ENCODE assay signal across 1 cellular context in the genomic region with DNA sequence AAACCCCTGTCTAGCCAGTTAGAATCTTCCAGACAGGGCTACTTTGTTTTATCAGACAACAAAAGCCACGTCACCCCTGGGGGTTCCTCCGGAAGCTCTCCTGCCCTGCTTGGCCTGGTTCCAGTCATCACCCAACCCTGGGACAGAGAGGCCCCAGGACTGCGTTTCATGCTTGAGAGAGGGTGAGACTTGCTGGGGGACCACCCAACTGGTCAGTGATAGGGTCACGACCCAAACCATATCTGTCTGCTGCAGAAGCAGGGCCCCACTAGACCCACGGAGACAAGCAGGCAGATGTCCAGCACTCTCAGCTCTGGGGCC.
TF ChIP-seq lines count a peak whose summit lies in the region.

No MANE protein-coding gene starts in this region.

TF ChIP-seq in HepG2, 621 proteins besides CTCF, POLR2A, EP300 and RAD21 (continued from another document):
- TF ChIP-seq, protein P1, sequence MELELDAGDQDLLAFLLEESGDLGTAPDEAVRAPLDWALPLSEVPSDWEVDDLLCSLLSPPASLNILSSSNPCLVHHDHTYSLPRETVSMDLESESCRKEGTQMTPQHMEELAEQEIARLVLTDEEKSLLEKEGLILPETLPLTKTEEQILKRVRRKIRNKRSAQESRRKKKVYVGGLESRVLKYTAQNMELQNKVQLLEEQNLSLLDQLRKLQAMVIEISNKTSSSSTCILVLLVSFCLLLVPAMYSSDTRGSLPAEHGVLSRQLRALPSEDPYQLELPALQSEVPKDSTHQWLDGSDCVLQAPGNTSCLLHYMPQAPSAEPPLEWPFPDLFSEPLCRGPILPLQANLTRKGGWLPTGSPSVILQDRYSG (CRISPR knock-in tag; IDR thresholded peaks at IDR 0.05) = no peak
- no peak for TF ChIP-seq ZNF766 (CRISPR knock-in tag; IDR thresholded peaks at IDR 0.05; ENCODE audit: borderline replicate concordance)
- TF ChIP-seq NCOR1 (IDR thresholded peaks at IDR 0.05; ENCODE audit: borderline replicate concordance, low read length) = no peak
- no peak for TF ChIP-seq RFXAP (CRISPR knock-in tag; IDR thresholded peaks at IDR 0.05; ENCODE audit: borderline replicate concordance)
- TF ChIP-seq, protein P2, sequence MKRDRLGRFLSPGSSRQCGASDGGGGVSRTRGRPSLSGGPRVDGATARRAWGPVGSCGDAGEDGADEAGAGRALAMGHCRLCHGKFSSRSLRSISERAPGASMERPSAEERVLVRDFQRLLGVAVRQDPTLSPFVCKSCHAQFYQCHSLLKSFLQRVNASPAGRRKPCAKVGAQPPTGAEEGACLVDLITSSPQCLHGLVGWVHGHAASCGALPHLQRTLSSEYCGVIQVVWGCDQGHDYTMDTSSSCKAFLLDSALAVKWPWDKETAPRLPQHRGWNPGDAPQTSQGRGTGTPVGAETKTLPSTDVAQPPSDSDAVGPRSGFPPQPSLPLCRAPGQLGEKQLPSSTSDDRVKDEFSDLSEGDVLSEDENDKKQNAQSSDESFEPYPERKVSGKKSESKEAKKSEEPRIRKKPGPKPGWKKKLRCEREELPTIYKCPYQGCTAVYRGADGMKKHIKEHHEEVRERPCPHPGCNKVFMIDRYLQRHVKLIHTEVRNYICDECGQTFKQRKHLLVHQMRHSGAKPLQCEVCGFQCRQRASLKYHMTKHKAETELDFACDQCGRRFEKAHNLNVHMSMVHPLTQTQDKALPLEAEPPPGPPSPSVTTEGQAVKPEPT (CRISPR knock-in tag; IDR thresholded peaks at IDR 0.05; ENCODE audit: low read depth) = no peak
- no peak for TF ChIP-seq ZNF720 (CRISPR knock-in tag; IDR thresholded peaks at IDR 0.05)
- peak; percentile 49; the same call in 1 of the 2 replicates for TF ChIP-seq GABPB1 (CRISPR knock-in tag; IDR thresholded peaks at IDR 0.05)
- TF ChIP-seq NAIF1 (CRISPR knock-in tag; IDR thresholded peaks at IDR 0.05; ENCODE audit: borderline replicate concordance) = no peak
- no peak for TF ChIP-seq ZNF382 (CRISPR knock-in tag; IDR thresholded peaks at IDR 0.05; ENCODE audit: borderline replicate concordance)
- no peak for TF ChIP-seq NPAS2 (CRISPR knock-in tag; IDR thresholded peaks at IDR 0.05; ENCODE audit: borderline replicate concordance)
- TF ChIP-seq ARNT (IDR thresholded peaks at IDR 0.05) = no peak
- no peak for TF ChIP-seq SPEN (CRISPR knock-in tag; IDR thresholded peaks at IDR 0.05; ENCODE audit: low read depth)
- TF ChIP-seq, protein P3, sequence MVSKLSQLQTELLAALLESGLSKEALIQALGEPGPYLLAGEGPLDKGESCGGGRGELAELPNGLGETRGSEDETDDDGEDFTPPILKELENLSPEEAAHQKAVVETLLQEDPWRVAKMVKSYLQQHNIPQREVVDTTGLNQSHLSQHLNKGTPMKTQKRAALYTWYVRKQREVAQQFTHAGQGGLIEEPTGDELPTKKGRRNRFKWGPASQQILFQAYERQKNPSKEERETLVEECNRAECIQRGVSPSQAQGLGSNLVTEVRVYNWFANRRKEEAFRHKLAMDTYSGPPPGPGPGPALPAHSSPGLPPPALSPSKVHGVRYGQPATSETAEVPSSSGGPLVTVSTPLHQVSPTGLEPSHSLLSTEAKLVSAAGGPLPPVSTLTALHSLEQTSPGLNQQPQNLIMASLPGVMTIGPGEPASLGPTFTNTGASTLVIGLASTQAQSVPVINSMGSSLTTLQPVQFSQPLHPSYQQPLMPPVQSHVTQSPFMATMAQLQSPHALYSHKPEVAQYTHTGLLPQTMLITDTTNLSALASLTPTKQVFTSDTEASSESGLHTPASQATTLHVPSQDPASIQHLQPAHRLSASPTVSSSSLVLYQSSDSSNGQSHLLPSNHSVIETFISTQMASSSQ (IDR thresholded peaks at IDR 0.05; ENCODE audit: low read depth) = no peak
- TF ChIP-seq, protein P3 (CRISPR knock-in tag; IDR thresholded peaks at IDR 0.05; ENCODE audit: borderline replicate concordance) = no peak
- no peak for TF ChIP-seq ZNF468 (CRISPR knock-in tag; IDR thresholded peaks at IDR 0.05)
- TF ChIP-seq TMF1 (CRISPR knock-in tag; IDR thresholded peaks at IDR 0.05; ENCODE audit: low read depth) = 0 out of 2 replicates have a peak, but pooled peaks have one; percentile 10
- TF ChIP-seq ZNF260 (CRISPR knock-in tag; IDR thresholded peaks at IDR 0.05; ENCODE audit: borderline replicate concordance, low read depth) = no peak
- TF ChIP-seq, protein P4, sequence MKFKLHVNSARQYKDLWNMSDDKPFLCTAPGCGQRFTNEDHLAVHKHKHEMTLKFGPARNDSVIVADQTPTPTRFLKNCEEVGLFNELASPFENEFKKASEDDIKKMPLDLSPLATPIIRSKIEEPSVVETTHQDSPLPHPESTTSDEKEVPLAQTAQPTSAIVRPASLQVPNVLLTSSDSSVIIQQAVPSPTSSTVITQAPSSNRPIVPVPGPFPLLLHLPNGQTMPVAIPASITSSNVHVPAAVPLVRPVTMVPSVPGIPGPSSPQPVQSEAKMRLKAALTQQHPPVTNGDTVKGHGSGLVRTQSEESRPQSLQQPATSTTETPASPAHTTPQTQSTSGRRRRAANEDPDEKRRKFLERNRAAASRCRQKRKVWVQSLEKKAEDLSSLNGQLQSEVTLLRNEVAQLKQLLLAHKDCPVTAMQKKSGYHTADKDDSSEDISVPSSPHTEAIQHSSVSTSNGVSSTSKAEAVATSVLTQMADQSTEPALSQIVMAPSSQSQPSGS (CRISPR knock-in tag; IDR thresholded peaks at IDR 0.05) = 0 out of 2 replicates have a peak, but pooled peaks have one; percentile 14
- TF ChIP-seq NONO (IDR thresholded peaks at IDR 0.05) = no peak
- TF ChIP-seq NONO (CRISPR knock-in tag; conservative IDR thresholded peaks at IDR 0.05) = no peak
- TF ChIP-seq PPARG (CRISPR knock-in tag; conservative IDR thresholded peaks at IDR 0.05) = peak; percentile 71; the same call in 1 of the 2 replicates
- TF ChIP-seq, protein P5, sequence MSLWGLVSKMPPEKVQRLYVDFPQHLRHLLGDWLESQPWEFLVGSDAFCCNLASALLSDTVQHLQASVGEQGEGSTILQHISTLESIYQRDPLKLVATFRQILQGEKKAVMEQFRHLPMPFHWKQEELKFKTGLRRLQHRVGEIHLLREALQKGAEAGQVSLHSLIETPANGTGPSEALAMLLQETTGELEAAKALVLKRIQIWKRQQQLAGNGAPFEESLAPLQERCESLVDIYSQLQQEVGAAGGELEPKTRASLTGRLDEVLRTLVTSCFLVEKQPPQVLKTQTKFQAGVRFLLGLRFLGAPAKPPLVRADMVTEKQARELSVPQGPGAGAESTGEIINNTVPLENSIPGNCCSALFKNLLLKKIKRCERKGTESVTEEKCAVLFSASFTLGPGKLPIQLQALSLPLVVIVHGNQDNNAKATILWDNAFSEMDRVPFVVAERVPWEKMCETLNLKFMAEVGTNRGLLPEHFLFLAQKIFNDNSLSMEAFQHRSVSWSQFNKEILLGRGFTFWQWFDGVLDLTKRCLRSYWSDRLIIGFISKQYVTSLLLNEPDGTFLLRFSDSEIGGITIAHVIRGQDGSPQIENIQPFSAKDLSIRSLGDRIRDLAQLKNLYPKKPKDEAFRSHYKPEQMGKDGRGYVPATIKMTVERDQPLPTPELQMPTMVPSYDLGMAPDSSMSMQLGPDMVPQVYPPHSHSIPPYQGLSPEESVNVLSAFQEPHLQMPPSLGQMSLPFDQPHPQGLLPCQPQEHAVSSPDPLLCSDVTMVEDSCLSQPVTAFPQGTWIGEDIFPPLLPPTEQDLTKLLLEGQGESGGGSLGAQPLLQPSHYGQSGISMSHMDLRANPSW (CRISPR knock-in tag; IDR thresholded peaks at IDR 0.05; ENCODE audit: borderline replicate concordance) = no peak
- TF ChIP-seq ASH2L (IDR thresholded peaks at IDR 0.05; ENCODE audit: insufficient read length, low read depth, low read length) = peak; percentile 39
- TF ChIP-seq ONECUT2 (CRISPR knock-in tag; IDR thresholded peaks at IDR 0.05) = no peak
- TF ChIP-seq ZNF841 (CRISPR knock-in tag; IDR thresholded peaks at IDR 0.05; ENCODE audit: borderline replicate concordance) = no peak
- 0 out of 2 replicates have a peak, but pooled peaks have one; percentile 28 for TF ChIP-seq ZNF326 (CRISPR knock-in tag; IDR thresholded peaks at IDR 0.05; ENCODE audit: borderline replicate concordance)
- no peak for TF ChIP-seq TOPORS (CRISPR knock-in tag; IDR thresholded peaks at IDR 0.05)
- no peak for TF ChIP-seq MTF2 (CRISPR knock-in tag; IDR thresholded peaks at IDR 0.05; ENCODE audit: borderline replicate concordance)
- TF ChIP-seq, protein P6, sequence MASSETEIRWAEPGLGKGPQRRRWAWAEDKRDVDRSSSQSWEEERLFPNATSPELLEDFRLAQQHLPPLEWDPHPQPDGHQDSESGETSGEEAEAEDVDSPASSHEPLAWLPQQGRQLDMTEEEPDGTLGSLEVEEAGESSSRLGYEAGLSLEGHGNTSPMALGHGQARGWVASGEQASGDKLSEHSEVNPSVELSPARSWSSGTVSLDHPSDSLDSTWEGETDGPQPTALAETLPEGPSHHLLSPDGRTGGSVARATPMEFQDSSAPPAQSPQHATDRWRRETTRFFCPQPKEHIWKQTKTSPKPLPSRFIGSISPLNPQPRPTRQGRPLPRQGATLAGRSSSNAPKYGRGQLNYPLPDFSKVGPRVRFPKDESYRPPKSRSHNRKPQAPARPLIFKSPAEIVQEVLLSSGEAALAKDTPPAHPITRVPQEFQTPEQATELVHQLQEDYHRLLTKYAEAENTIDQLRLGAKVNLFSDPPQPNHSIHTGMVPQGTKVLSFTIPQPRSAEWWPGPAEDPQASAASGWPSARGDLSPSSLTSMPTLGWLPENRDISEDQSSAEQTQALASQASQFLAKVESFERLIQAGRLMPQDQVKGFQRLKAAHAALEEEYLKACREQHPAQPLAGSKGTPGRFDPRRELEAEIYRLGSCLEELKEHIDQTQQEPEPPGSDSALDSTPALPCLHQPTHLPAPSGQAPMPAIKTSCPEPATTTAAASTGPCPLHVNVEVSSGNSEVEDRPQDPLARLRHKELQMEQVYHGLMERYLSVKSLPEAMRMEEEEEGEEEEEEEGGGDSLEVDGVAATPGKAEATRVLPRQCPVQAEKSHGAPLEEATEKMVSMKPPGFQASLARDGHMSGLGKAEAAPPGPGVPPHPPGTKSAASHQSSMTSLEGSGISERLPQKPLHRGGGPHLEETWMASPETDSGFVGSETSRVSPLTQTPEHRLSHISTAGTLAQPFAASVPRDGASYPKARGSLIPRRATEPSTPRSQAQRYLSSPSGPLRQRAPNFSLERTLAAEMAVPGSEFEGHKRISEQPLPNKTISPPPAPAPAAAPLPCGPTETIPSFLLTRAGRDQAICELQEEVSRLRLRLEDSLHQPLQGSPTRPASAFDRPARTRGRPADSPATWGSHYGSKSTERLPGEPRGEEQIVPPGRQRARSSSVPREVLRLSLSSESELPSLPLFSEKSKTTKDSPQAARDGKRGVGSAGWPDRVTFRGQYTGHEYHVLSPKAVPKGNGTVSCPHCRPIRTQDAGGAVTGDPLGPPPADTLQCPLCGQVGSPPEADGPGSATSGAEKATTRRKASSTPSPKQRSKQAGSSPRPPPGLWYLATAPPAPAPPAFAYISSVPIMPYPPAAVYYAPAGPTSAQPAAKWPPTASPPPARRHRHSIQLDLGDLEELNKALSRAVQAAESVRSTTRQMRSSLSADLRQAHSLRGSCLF (CRISPR knock-in tag; IDR thresholded peaks at IDR 0.05; ENCODE audit: borderline replicate concordance) = no peak
- no peak for TF ChIP-seq ARNT2 (CRISPR knock-in tag; IDR thresholded peaks at IDR 0.05; ENCODE audit: low read depth)
- TF ChIP-seq ARHGAP35 (CRISPR knock-in tag; IDR thresholded peaks at IDR 0.05; ENCODE audit: borderline replicate concordance) = no peak
- no peak for TF ChIP-seq ZMYM4 (CRISPR knock-in tag; IDR thresholded peaks at IDR 0.05)
- TF ChIP-seq, protein P7, sequence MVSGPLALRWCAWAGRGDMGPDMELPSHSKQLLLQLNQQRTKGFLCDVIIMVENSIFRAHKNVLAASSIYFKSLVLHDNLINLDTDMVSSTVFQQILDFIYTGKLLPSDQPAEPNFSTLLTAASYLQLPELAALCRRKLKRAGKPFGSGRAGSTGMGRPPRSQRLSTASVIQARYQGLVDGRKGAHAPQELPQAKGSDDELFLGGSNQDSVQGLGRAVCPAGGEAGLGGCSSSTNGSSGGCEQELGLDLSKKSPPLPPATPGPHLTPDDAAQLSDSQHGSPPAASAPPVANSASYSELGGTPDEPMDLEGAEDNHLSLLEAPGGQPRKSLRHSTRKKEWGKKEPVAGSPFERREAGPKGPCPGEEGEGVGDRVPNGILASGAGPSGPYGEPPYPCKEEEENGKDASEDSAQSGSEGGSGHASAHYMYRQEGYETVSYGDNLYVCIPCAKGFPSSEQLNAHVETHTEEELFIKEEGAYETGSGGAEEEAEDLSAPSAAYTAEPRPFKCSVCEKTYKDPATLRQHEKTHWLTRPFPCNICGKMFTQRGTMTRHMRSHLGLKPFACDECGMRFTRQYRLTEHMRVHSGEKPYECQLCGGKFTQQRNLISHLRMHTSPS (CRISPR knock-in tag; IDR thresholded peaks at IDR 0.05; ENCODE audit: low read depth) = no peak
TF ChIP-seq in HepG2: peak in this region for 48.
